8 cellular contexts compared by ENCODE assay signal in the genomic region with DNA sequence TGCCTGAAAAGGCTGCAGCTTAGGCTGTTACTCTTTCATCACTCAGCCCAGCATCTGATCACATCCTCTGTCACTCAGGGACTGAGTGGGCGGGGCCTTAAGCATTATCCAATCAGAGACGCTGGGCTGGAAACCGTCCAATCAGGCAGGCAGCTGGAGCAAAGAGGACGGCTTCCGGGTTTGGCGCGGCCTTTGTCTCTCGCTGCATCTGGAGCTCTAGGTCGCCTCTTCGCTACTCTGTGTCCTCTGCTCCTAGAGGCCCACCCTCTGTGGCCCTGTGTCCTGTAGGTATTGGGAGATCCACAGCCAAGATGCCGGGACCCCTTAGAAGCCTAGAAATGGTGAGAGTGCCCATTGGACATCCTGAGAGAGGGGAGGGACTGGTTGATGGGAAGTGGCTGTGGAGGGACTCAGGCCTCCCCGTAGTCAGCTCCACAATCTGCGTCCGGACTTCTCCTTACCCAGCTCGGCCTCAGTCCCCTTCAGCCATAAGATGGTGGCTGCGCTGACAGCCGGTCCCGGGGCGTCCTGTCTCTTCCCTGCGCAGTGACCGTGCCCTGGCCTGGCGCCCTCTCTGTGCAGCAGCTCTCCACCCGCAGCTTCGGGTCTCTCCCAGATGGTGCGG. TPM values are rescaled to one million over a fixed set of nuclear protein-coding genes. Genes with fewer than 3 reads are reported as not detected.
A peak's percentile ranks its signal among the peaks of the same experiment; 100 is the strongest.
DNase-seq lines count a peak whose midpoint lies in the region; ATAC-seq and TF ChIP-seq lines count a peak whose summit lies in the region.

A gene (plus strand): TSS at position 195 of the 625 bp plus-strand sequence. CDS start 117 bp downstream, at position 312.

- TF ChIP-seq CTCF in GM06990 (IDR thresholded peaks at IDR 0.05; ENCODE audit: insufficient read depth, low read length, poor library complexity, severe bottlenecking) (no peak), GM10266 (IDR thresholded peaks at IDR 0.05; ENCODE audit: control insufficient read depth, insufficient read depth, low read depth, missing control alignments) (no peak)

- peak within 1 kb of the TSS; percentile 61 for H3K4me3 ChIP-seq in GM06990 (replicated peaks; ENCODE audit: low read depth, low read length)

- DNase-seq in GM06990 (ENCODE audit: extremely low read depth, insufficient read length) (peak; percentile 29), NCI-H774 (lab: John Stamatoyannopoulos, UW) (peak; percentile 69), activated T-cell treated with anti-CD3 and anti-CD28 coated beads for 48 hours (ENCODE audit: low read depth) (peak; percentile 83), mucosa of gallbladder (ENCODE audit: low spot score) (peak; percentile 98), GM10266 (ENCODE audit: extremely low spot score) (no peak)
- DNase-seq in stimulated activated CD8-positive, alpha-beta memory T cell treated with anti-CD3 and anti-CD28 coated beads, Interleukin-2, amount 100 ng/mL, for 48 hours (ENCODE audit: low read depth in 2 of 2), result peak; percentile 79 to 83

- no peaks in the 10 kb centered on the region for H3K27me3 ChIP-seq in GM06990 (replicated peaks; ENCODE audit: control insufficient read depth, insufficient read depth, low read length)

- no peaks in the 10 kb centered on the region for H3K36me3 ChIP-seq in GM06990 (ENCODE audit: control insufficient read depth, insufficient read depth, low read length)

- ATAC-seq in HG02759 (IDR thresholded peaks at IDR 0.05; ENCODE audit: unreplicated experiment) (peak; percentile 90), esophagus mucosa (peak; percentile 92)

RNA-seq across cellular contexts. Expression of the gene that starts here (rescaled TPM):
- 0.60 TPM for total RNA-seq in esophagus mucosa
- 10.6 TPM for total RNA-seq in mucosa of gallbladder

Comparison
In these comparisons a context has a peak if more than half of its experiments do, and no peak if none do; other contexts are left out.
1. Peak in ATAC-seq in esophagus mucosa; RNA of the gene not detected or under 1 TPM.